ENCODE assay signal across 11 cellular contexts in genomic region chr13:48570225-48570828, GRCh38. TPM values are rescaled to one million over a fixed set of nuclear protein-coding genes. Genes with fewer than 3 reads are reported as not detected.
DNase-seq lines count a peak whose midpoint lies in the region; ATAC-seq, FAIRE-seq and TF ChIP-seq lines count a peak whose summit lies in the region.
"Had no signal": no experiment of that assay in that cellular context is flagged by ENCODE, and none has a peak within 500 bp of the region (broad histone marks: within the 10 kb centered on the region; RNA-seq: fewer than 3 reads in every experiment).

No MANE protein-coding gene starts in this region.

- no peak for TF ChIP-seq POLR2A in gastroesophageal sphincter (IDR thresholded peaks at IDR 0.05)

- no peaks in the 10 kb centered on the region for H3K36me3 ChIP-seq in DND-41 (ENCODE audit: insufficient read depth, low read length)
- H3K36me3 ChIP-seq in gastroesophageal sphincter, result no peaks in the 10 kb centered on the region
- H3K36me3 ChIP-seq: BE2C had no signal

- H3K9ac ChIP-seq in DND-41 (ENCODE audit: low read depth, low read length), result peak overlapping the region; percentile 63

- no peaks in the 10 kb centered on the region for H3K36me3 Mint-ChIP-seq in osteocyte (ENCODE audit: unreplicated experiment)

- H3K9me3 ChIP-seq in DND-41 (ENCODE audit: insufficient read depth, low read length, severe bottlenecking) (no peaks in the 10 kb centered on the region), gastroesophageal sphincter (no peaks in the 10 kb centered on the region)
- H3K9me3 ChIP-seq: BE2C had no signal

- H2AFZ ChIP-seq in DND-41 (ENCODE audit: low read depth, low read length), result peak overlapping the region; percentile 36; the same call in 1 of the 2 replicates

- peaks cover 41% of the 10 kb centered on the region for H3K4me1 Mint-ChIP-seq in osteocyte (ENCODE audit: unreplicated experiment)

- peak overlapping the region; percentile 69 for H3K4me2 ChIP-seq in DND-41 (ENCODE audit: insufficient read depth, low read length)

- H3K4me3 Mint-ChIP-seq in osteocyte (ENCODE audit: unreplicated experiment), result peak overlapping the region; percentile 41

- no peaks in the 10 kb centered on the region for H3K79me2 ChIP-seq in DND-41 (ENCODE audit: insufficient read depth, low read length)

- no peak for ATAC-seq in DND-41 (ENCODE audit: insufficient read depth, low read depth)
- no peak for ATAC-seq in gastroesophageal sphincter
- no peak for ATAC-seq in HG03520 (IDR thresholded peaks at IDR 0.05; ENCODE audit: unreplicated experiment)

- no peak for DNase-seq in DND-41
- peak; percentile 29 for DNase-seq in OCI-M1 (lab: John Stamatoyannopoulos, UW)
- DNase-seq in osteocyte (ENCODE audit: extremely low spot score, unreplicated experiment), result peak; percentile 63
- no peak for DNase-seq in NCI-H748 treated with DMSO at 0.1 percent for 48 hours (lab: John Stamatoyannopoulos, UW)
- DNase-seq in HTR-8/SVneo (ENCODE audit: insufficient read length, low spot score), result no peak
- DNase-seq in NCI-H1092 (lab: John Stamatoyannopoulos, UW), result no peak
- DNase-seq: activated T-cell treated with anti-CD3 and anti-CD28 coated beads, Interleukin-2, amount 50 U/mL, for 48 hours; BE2C; effector CD4-positive, alpha-beta T cell had no signal

- H3K9me3 Mint-ChIP-seq in osteocyte (ENCODE audit: unreplicated experiment), result no peaks in the 10 kb centered on the region

- no peaks in the 10 kb centered on the region for H4K20me1 ChIP-seq in DND-41 (ENCODE audit: insufficient read depth, low read length)

- H3K27ac Mint-ChIP-seq in osteocyte (ENCODE audit: unreplicated experiment), result peak overlapping the region; percentile 93

- WGBS in gastroesophageal sphincter (ENCODE audit: low coverage in 1 of 2), 2 donors, result 81 to 100% methylated on average over 1 to 7 of the region's 8 CpGs

- FAIRE-seq in HTR-8/SVneo (lab: Jason Lieb, UNC), result no peak

- peak overlapping the region; percentile 98 for H3K27ac ChIP-seq in DND-41 (ENCODE audit: low read length)
- H3K27ac ChIP-seq in gastroesophageal sphincter, result peak overlapping the region in 3 of 4 donors; percentile 75 to 86 (median 84)

- H3K4me1 ChIP-seq in DND-41 (ENCODE audit: insufficient read depth, low read length) (peaks cover 55% of the 10 kb centered on the region), gastroesophageal sphincter (peaks cover 4 to 62% (median 23%) of the 10 kb centered on the region in 3 donors)
- H3K4me1 ChIP-seq: BE2C had no signal

- H3K4me3 ChIP-seq in DND-41 (ENCODE audit: low read depth in 1 of 2, low read length in 2 of 2) (no peak overlapping the region), gastroesophageal sphincter (no peak overlapping the region)

- H3K27me3 Mint-ChIP-seq in osteocyte (ENCODE audit: unreplicated experiment), result no peaks in the 10 kb centered on the region

- TF ChIP-seq CTCF in DND-41 (IDR thresholded peaks at IDR 0.05; ENCODE audit: borderline replicate concordance, extremely low read depth, low read length, poor library complexity, severe bottlenecking), result no peak
- TF ChIP-seq CTCF in gastroesophageal sphincter (IDR thresholded peaks at IDR 0.05), result no peak
- no peak for TF ChIP-seq CTCF in osteocyte (IDR thresholded peaks at IDR 0.05)

- no peak for TF ChIP-seq EP300 in gastroesophageal sphincter (IDR thresholded peaks at IDR 0.05)

- H3K27me3 ChIP-seq in DND-41 (ENCODE audit: insufficient read depth, low read length, poor library complexity) (no peaks in the 10 kb centered on the region), gastroesophageal sphincter (no peaks in the 10 kb centered on the region)
- H3K27me3 ChIP-seq: BE2C had no signal

RNA-seq across cellular contexts. Expression of gene RCBTB2, which starts 37.4 kb away (rescaled TPM):
- total RNA-seq in gastroesophageal sphincter (10 to 100 TPM; 14.9 to 26.1 (median 16.7) TPM), osteocyte (12.1 and 12.6 TPM in 2 replicates)

Comparison
In these comparisons a context has a peak if more than half of its experiments do, and no peak if none do; other contexts are left out.
1. DNase-seq: peak in OCI-M1 (single experiment) and osteocyte (single experiment); none in DND-41 (single experiment), NCI-H748 treated with DMSO at 0.1 percent for 48 hours (single experiment), HTR-8/SVneo (single experiment) and NCI-H1092 (single experiment).